8 cellular contexts compared by ENCODE assay signal in genomic region chr3:45690331-45691035, GRCh38. TPM values are rescaled to one million over a fixed set of nuclear protein-coding genes. Genes with fewer than 3 reads are reported as not detected.
DNase-seq lines count a peak whose midpoint lies in the region; ATAC-seq and TF ChIP-seq lines count a peak whose summit lies in the region.

No MANE protein-coding gene starts in this region.

- H3K27ac Mint-ChIP-seq in chondrocyte (ENCODE audit: unreplicated experiment) = peak overlapping the region; percentile 85
- peak overlapping the region; percentile 99 for H3K27ac Mint-ChIP-seq in nephron progenitor cell

- no peaks in the 10 kb centered on the region for H3K27me3 ChIP-seq in NT2/D1 (ENCODE audit: insufficient read depth, insufficient read length)

- no peaks in the 10 kb centered on the region for H3K27me3 Mint-ChIP-seq in chondrocyte (ENCODE audit: low read depth)
- peaks cover 9% of the 10 kb centered on the region for H3K27me3 Mint-ChIP-seq in nephron progenitor cell (ENCODE audit: low read depth, poor library complexity)

- TF ChIP-seq CTCF in chondrocyte (IDR thresholded peaks at IDR 0.05) = peak; percentile 58
- no peak for TF ChIP-seq CTCF in nephron progenitor cell (IDR thresholded peaks at IDR 0.05)

- peaks cover 7% of the 10 kb centered on the region for H3K36me3 Mint-ChIP-seq in chondrocyte (ENCODE audit: low read depth)
- H3K36me3 Mint-ChIP-seq in nephron progenitor cell (ENCODE audit: low read depth) = peaks cover 18% of the 10 kb centered on the region

- no peaks in the 10 kb centered on the region for H3K4me1 ChIP-seq in NT2/D1 (ENCODE audit: insufficient read depth, insufficient read length)

- peak overlapping the region; percentile 84 for H3K4me3 Mint-ChIP-seq in chondrocyte (ENCODE audit: unreplicated experiment)
- H3K4me3 Mint-ChIP-seq in nephron progenitor cell = peak overlapping the region; percentile 91

- peak; percentile 4 for DNase-seq in NCI-H446 treated with DMSO at 0.1 percent for 48 hours (lab: John Stamatoyannopoulos, UW)
- no peak for DNase-seq in NCI-H446 (lab: John Stamatoyannopoulos, UW)
- no peak for DNase-seq in NT2/D1 (ENCODE audit: low read depth, low spot score)
- DNase-seq in chondrocyte (ENCODE audit: low spot score) = no peak
- DNase-seq in nephron progenitor cell = no peak
- no peak for DNase-seq in activated effector memory CD4-positive, alpha-beta T cell treated with Interleukin-2 at 50 U/mL for 16 hours
- no peak for DNase-seq in NCI-H774 (lab: John Stamatoyannopoulos, UW)

- H3K4me1 Mint-ChIP-seq in chondrocyte (ENCODE audit: low read depth) (peaks cover 53% of the 10 kb centered on the region), nephron progenitor cell (peaks cover 35% of the 10 kb centered on the region)

- H3K36me3 ChIP-seq in NT2/D1 (ENCODE audit: insufficient read depth, insufficient read length, low read length) = peaks cover 35% of the 10 kb centered on the region

- H3K4me3 ChIP-seq in NT2/D1 (ENCODE audit: insufficient read length, low read depth) = peak overlapping the region; percentile 87

- ATAC-seq in GM21576 (IDR thresholded peaks at IDR 0.05; ENCODE audit: unreplicated experiment) = no peak

- H3K9me3 ChIP-seq in NT2/D1 (ENCODE audit: insufficient read depth, low read length) = no peaks in the 10 kb centered on the region

- peak overlapping the region; percentile 95 for H3K9ac ChIP-seq in NT2/D1 (ENCODE audit: insufficient read length, low read depth)

- H3K9me3 Mint-ChIP-seq in chondrocyte (ENCODE audit: low read depth) (no peaks in the 10 kb centered on the region), nephron progenitor cell (peaks cover 4% of the 10 kb centered on the region)

RNA-seq across cellular contexts. Expression of gene SACM1L, which starts 1.3 kb away (rescaled TPM):
- 34.2 to 44.1 TPM (median 34.5 TPM) in 3 replicates for total RNA-seq in chondrocyte
